Comparison of ENCODE assay signal across 8 cellular contexts in the genomic region with DNA sequence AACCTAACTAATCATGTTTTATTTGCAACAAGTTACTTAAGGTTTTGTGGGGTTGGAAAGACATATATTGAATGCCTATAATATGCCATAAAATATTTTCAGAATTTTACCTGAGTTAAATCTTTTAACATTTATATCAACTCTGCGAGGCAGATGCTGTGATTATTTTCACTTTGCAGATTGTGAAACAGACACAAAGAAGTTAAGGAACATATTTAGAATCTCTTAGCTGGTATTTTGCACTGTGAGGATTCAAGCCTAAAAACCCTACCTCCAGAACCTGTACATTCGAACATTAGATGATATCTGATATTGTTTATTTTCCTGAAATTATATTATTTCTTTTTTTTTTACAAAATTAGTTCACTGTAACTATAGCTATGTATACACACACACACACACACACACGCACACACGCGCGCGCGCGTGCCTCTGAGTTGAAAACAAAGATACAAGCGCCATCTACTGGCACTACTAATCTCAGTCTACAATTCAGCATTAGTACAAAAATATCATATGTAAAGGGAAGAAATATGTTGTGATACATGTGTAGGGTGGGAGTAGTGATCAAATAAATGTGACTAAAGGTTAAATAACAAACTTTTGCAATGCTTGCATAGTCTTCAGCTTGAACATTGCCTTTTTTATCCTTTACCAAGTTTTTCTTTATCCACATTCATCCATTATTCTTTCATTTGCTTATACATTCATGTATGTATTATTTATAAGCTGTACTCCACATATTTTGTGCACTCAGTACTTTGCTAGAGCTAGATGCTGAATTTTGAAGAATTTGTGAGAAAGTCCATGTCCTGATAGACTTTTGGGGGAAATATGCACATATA.
DNase-seq lines count a peak whose midpoint lies in the region; ATAC-seq and TF ChIP-seq lines count a peak whose summit lies in the region.

No MANE protein-coding gene starts in this region.

- H3K27ac Mint-ChIP-seq in activated CD8-positive, alpha-beta T cell treated with anti-CD3 and anti-CD28 coated beads for 36 hours = no peak overlapping the region

- H3K36me3 Mint-ChIP-seq in activated CD8-positive, alpha-beta T cell treated with anti-CD3 and anti-CD28 coated beads for 36 hours (ENCODE audit: low read depth) = no peaks in the 10 kb centered on the region

- intact Hi-C loops in activated CD8-positive, alpha-beta T cell treated with anti-CD3 and anti-CD28 coated beads for 36 hours (cut with micrococcal nuclease) = loop anchor here (5.0 kb wide), 1 partner anchor 1132 kb away; no protein-coding TSS in a partner anchor

- POLR2A ChIA-PET in BJ (lab: Charles Lee) = no interaction called here
- POLR2A ChIA-PET in activated CD8-positive, alpha-beta T cell treated with anti-CD3 and anti-CD28 coated beads for 36 hours (lab: Charles Lee) = no interaction called here

- peak; percentile 73 for TF ChIP-seq CTCF in BJ (IDR thresholded peaks at IDR 0.05; ENCODE audit: insufficient read depth, low read depth, low read length)
- TF ChIP-seq CTCF in activated CD8-positive, alpha-beta T cell treated with anti-CD3 and anti-CD28 coated beads for 36 hours (IDR thresholded peaks at IDR 0.05) = peak; percentile 73

- H3K36me3 ChIP-seq in BJ (ENCODE audit: control insufficient read depth, insufficient read depth, low read length) = no peaks in the 10 kb centered on the region

- H3K4me3 Mint-ChIP-seq in activated CD8-positive, alpha-beta T cell treated with anti-CD3 and anti-CD28 coated beads for 36 hours = no peak overlapping the region

- peaks cover 5% of the 10 kb centered on the region for H3K4me1 Mint-ChIP-seq in activated CD8-positive, alpha-beta T cell treated with anti-CD3 and anti-CD28 coated beads for 36 hours (ENCODE audit: low read depth)

- DNase-seq in BJ (ENCODE audit: low read depth) (no peak), NCI-H748 treated with DMSO at 0.1 percent for 48 hours (lab: John Stamatoyannopoulos, UW) (peak; percentile 40), midbrain (lab: John Stamatoyannopoulos, UW) (peak; percentile 54)
- DNase-seq in activated CD8-positive, alpha-beta T cell treated with anti-CD3 and anti-CD28 coated beads for 36 hours = peak; percentile 80
- DNase-seq in effector CD8-positive, alpha-beta T cell (lab: John Stamatoyannopoulos, UW) = peak; percentile 45
- peak; percentile 2 to 32 for DNase-seq in stimulated activated CD8-positive, alpha-beta memory T cell treated with anti-CD3 and anti-CD28 coated beads, Interleukin-4, amount 100 ng/mL, for 1 hour (ENCODE audit: low read depth in 2 of 2, low spot score in 1 of 2)

- CTCF ChIA-PET in BJ (lab: Yijun Ruan, JAX) = interaction anchor here (0.6 to 2.7 kb wide), 27 partner anchors 9 to 1987 kb away, joined by 3 to 20 read pairs (median 3); no protein-coding TSS in a partner anchor
- CTCF ChIA-PET in activated CD8-positive, alpha-beta T cell treated with anti-CD3 and anti-CD28 coated beads for 36 hours (lab: Charles Lee) = interaction anchor here (0.6 to 1.9 kb wide), 10 partner anchors 9 to 91 kb away, joined by 3 to 13 read pairs (median 4); no protein-coding TSS in a partner anchor

- ATAC-seq in GM19324 (IDR thresholded peaks at IDR 0.05; ENCODE audit: low FRiP score, unreplicated experiment) (peak; percentile 87), HG03442 (IDR thresholded peaks at IDR 0.05; ENCODE audit: unreplicated experiment) (peak; percentile 88)
- ATAC-seq in activated CD8-positive, alpha-beta T cell treated with anti-CD3 and anti-CD28 coated beads for 36 hours = peak; percentile 77

- H3K27me3 ChIP-seq in BJ (ENCODE audit: control insufficient read depth, insufficient read depth, low read length) = peaks cover 2% of the 10 kb centered on the region; the same call in 1 of the 2 replicates

- no peak overlapping the region for H3K4me3 ChIP-seq in BJ (ENCODE audit: low read depth, low read length)

- H3K9me3 Mint-ChIP-seq in activated CD8-positive, alpha-beta T cell treated with anti-CD3 and anti-CD28 coated beads for 36 hours = peaks cover 3% of the 10 kb centered on the region

- no peaks in the 10 kb centered on the region for H3K27me3 Mint-ChIP-seq in activated CD8-positive, alpha-beta T cell treated with anti-CD3 and anti-CD28 coated beads for 36 hours
